In the genomic region with DNA sequence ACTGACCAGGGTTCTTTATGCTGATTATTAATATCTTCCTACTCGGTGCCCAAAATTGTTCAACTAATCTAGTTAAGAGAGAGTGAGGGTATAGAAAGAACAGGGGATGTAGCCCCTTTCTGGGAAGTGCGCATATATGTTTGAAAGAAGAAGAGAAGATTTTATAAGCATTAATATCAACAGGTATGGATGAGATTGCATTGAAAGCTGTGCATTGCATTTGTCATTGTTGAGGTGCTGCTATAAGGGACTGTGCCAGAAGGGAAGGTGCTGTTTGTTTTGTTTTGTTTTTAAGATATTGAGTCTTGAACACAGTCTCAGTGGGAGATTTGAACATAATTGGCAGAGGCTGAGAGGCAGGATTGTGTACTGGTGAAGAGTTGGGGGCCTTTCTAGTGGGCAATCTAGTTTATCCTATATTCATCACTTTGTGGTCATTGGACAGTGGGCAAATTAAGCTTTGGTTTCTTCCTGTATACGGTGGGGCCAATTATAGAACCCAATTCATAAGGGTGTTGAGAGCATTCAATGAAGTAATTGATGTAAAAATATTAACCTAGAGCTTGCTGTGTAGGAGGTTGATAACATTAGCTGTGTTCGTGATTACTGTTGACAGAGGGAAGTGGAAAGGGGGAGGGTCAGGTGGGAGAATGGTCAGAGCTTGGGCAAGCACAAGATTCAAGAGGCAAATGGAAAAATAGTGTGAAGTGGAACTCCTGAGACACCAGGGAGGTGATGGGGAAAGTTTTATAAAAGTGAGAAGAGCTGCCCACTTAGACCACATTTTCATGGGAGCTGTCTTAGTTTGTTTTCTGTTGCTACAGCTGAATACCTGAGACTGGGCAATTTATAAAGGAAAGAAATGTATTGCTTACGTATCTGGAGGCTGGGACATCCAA, we compare ENCODE assay signal across 10 cellular contexts.
DNase-seq lines count a peak whose midpoint lies in the region; ATAC-seq lines count a peak whose summit lies in the region.
"Had no signal": no experiment of that assay in that cellular context is flagged by ENCODE, and none has a peak within 500 bp of the region (broad histone marks: within the 10 kb centered on the region; RNA-seq: fewer than 3 reads in every experiment).

No MANE protein-coding gene starts in this region.

- ATAC-seq in central memory CD8-positive, alpha-beta T cell (replicated peaks; ENCODE audit: extremely low read depth, poor library complexity, severe bottlenecking): no peak
- ATAC-seq in stimulated activated naive CD8-positive, alpha-beta T cell treated with anti-CD3 and anti-CD28 coated beads, Interleukin-15, amount 100 ng/mL, for 72 hours: peak; percentile 16
- ATAC-seq in GM18519 (IDR thresholded peaks at IDR 0.05; ENCODE audit: low FRiP score, unreplicated experiment) (no peak), HG03342 (IDR thresholded peaks at IDR 0.05; ENCODE audit: unreplicated experiment) (no peak)

- H3K36me3 ChIP-seq in KOPT-K1 (ENCODE audit: insufficient read depth, low read length): no peaks in the 10 kb centered on the region

- H3K27ac Mint-ChIP-seq in activated naive CD4-positive, alpha-beta T cell treated with anti-CD3 and anti-CD28 coated beads, Interleukin-2, amount 10 ng/mL, durations not matched to agents 7 days and 5 days: peak overlapping the region; percentile 86
- H3K27ac Mint-ChIP-seq in central memory CD8-positive, alpha-beta T cell (ENCODE audit: low read depth): peak overlapping the region; percentile 88
- H3K27ac Mint-ChIP-seq in stimulated activated naive CD8-positive, alpha-beta T cell treated with anti-CD3 and anti-CD28 coated beads, Interleukin-15, amount 100 ng/mL, for 72 hours: peak overlapping the region; percentile 91 to 94

- peaks cover 81% of the 10 kb centered on the region for H3K4me1 Mint-ChIP-seq in activated naive CD4-positive, alpha-beta T cell treated with anti-CD3 and anti-CD28 coated beads, Interleukin-2, amount 10 ng/mL, durations not matched to agents 7 days and 5 days
- peaks cover 67% of the 10 kb centered on the region for H3K4me1 Mint-ChIP-seq in central memory CD8-positive, alpha-beta T cell
- peaks cover 91% of the 10 kb centered on the region for H3K4me1 Mint-ChIP-seq in stimulated activated naive CD8-positive, alpha-beta T cell treated with anti-CD3 and anti-CD28 coated beads, Interleukin-15, amount 100 ng/mL, for 72 hours

- H3K9me3 ChIP-seq in KOPT-K1 (ENCODE audit: insufficient read depth, low read length, poor library complexity, severe bottlenecking): no peaks in the 10 kb centered on the region

- peak overlapping the region; percentile 35 for H3K4me3 Mint-ChIP-seq in activated naive CD4-positive, alpha-beta T cell treated with anti-CD3 and anti-CD28 coated beads, Interleukin-2, amount 10 ng/mL, durations not matched to agents 7 days and 5 days
- peak overlapping the region; percentile 59 for H3K4me3 Mint-ChIP-seq in central memory CD8-positive, alpha-beta T cell
- peak overlapping the region; percentile 59 to 77 for H3K4me3 Mint-ChIP-seq in stimulated activated naive CD8-positive, alpha-beta T cell treated with anti-CD3 and anti-CD28 coated beads, Interleukin-15, amount 100 ng/mL, for 72 hours

- CTCF ChIA-PET in activated naive CD4-positive, alpha-beta T cell treated with anti-CD3 and anti-CD28 coated beads, Interleukin-2, amount 10 ng/mL, durations not matched to agents 7 days and 5 days (lab: Charles Lee): interaction anchor here (1.0 to 1.6 kb wide), 4 partner anchors 10 to 195 kb away, joined by 3 to 5 read pairs (median 4); no protein-coding TSS in a partner anchor

- peaks cover 3% of the 10 kb centered on the region for H3K9me3 Mint-ChIP-seq in activated naive CD4-positive, alpha-beta T cell treated with anti-CD3 and anti-CD28 coated beads, Interleukin-2, amount 10 ng/mL, durations not matched to agents 7 days and 5 days
- no peaks in the 10 kb centered on the region for H3K9me3 Mint-ChIP-seq in central memory CD8-positive, alpha-beta T cell
- no peaks in the 10 kb centered on the region for H3K9me3 Mint-ChIP-seq in stimulated activated naive CD8-positive, alpha-beta T cell treated with anti-CD3 and anti-CD28 coated beads, Interleukin-15, amount 100 ng/mL, for 72 hours

- H3K27me3 Mint-ChIP-seq in activated naive CD4-positive, alpha-beta T cell treated with anti-CD3 and anti-CD28 coated beads, Interleukin-2, amount 10 ng/mL, durations not matched to agents 7 days and 5 days: no peaks in the 10 kb centered on the region
- no peaks in the 10 kb centered on the region for H3K27me3 Mint-ChIP-seq in central memory CD8-positive, alpha-beta T cell
- no peaks in the 10 kb centered on the region for H3K27me3 Mint-ChIP-seq in stimulated activated naive CD8-positive, alpha-beta T cell treated with anti-CD3 and anti-CD28 coated beads, Interleukin-15, amount 100 ng/mL, for 72 hours

- no peak for DNase-seq in activated naive CD4-positive, alpha-beta T cell treated with anti-CD3 and anti-CD28 coated beads, Interleukin-2, amount 10 ng/mL, durations not matched to agents 7 days and 5 days
- DNase-seq in activated naive CD4-positive, alpha-beta T cell (lab: John Stamatoyannopoulos, UW): no peak
- no peak for DNase-seq in central memory CD8-positive, alpha-beta T cell (ENCODE audit: low spot score in 2 of 2)
- DNase-seq in stimulated activated naive CD8-positive, alpha-beta T cell treated with anti-CD3 and anti-CD28 coated beads, Interleukin-15, amount 100 ng/mL, for 72 hours: no peak
- no peak for DNase-seq in SKM-1 treated with dmso at 0.1 percent for 144 hours (lab: John Stamatoyannopoulos, UW; ENCODE audit: unreplicated experiment)
- DNase-seq: activated gamma-delta T cell treated with Interleukin-2 at 50 U/mL for 16 hours, KBM-7 had no signal

- peak overlapping the region; percentile 44 for H3K27ac ChIP-seq in KOPT-K1 (ENCODE audit: low read depth, low read length, poor library complexity, severe bottlenecking)

- peaks cover 29% of the 10 kb centered on the region for H3K36me3 Mint-ChIP-seq in activated naive CD4-positive, alpha-beta T cell treated with anti-CD3 and anti-CD28 coated beads, Interleukin-2, amount 10 ng/mL, durations not matched to agents 7 days and 5 days
- H3K36me3 Mint-ChIP-seq in central memory CD8-positive, alpha-beta T cell (ENCODE audit: insufficient read depth): peaks cover 11% of the 10 kb centered on the region
